ENCODE assay signal across 12 cellular contexts in genomic region chr5:173924899-173925298, GRCh38. TPM values are rescaled to one million over a fixed set of nuclear protein-coding genes. Genes with fewer than 3 reads are reported as not detected.
DNase-seq lines count a peak whose midpoint lies in the region; ATAC-seq, FAIRE-seq and TF ChIP-seq lines count a peak whose summit lies in the region.
"Had no signal": no experiment of that assay in that cellular context is flagged by ENCODE, and none has a peak within 500 bp of the region (broad histone marks: within the 10 kb centered on the region; RNA-seq: fewer than 3 reads in every experiment).

No MANE protein-coding gene starts in this region.

- no peak overlapping the region for H3K18ac ChIP-seq in mesendoderm (ENCODE audit: low read length)

- H2BK5ac ChIP-seq in mesendoderm (ENCODE audit: low read length) = no peak overlapping the region

- H3K9me3 ChIP-seq in GM12878 (replicated peaks; ENCODE audit: control insufficient read depth, insufficient read depth, low read length) = no peaks in the 10 kb centered on the region
- no peaks in the 10 kb centered on the region for H3K9me3 ChIP-seq in suprapubic skin
- H3K9me3 ChIP-seq: HAP-1 had no signal

- no peaks in the 10 kb centered on the region for H3K36me3 Mint-ChIP-seq in HFFc6 (ENCODE audit: low read depth)
- H3K36me3 Mint-ChIP-seq in activated naive CD4-positive, alpha-beta T cell treated with anti-CD3 and anti-CD28 coated beads, Interleukin-2, amount 10 ng/mL, durations not matched to agents 7 days and 5 days = peaks cover 3% of the 10 kb centered on the region

- in situ Hi-C loops in GM12878 (cut with MboI) = loop anchor here (5.0 kb wide), 1 partner anchor 303 kb away; no protein-coding TSS in a partner anchor

- H3K4me1 Mint-ChIP-seq in HFFc6 (ENCODE audit: low read depth) = peaks cover 62% of the 10 kb centered on the region
- peaks cover 3% of the 10 kb centered on the region for H3K4me1 Mint-ChIP-seq in activated naive CD4-positive, alpha-beta T cell treated with anti-CD3 and anti-CD28 coated beads, Interleukin-2, amount 10 ng/mL, durations not matched to agents 7 days and 5 days

- peak overlapping the region; percentile 60 for H2BK15ac ChIP-seq in mesendoderm (replicated peaks; ENCODE audit: low read depth)

- H3K4me2 ChIP-seq in GM12878 (ENCODE audit: control insufficient read depth, insufficient read depth) (no peak overlapping the region), mesendoderm (ENCODE audit: low read length) (no peak overlapping the region)

- RAD21 ChIA-PET in GM12878 (lab: Charles Lee; ENCODE audit: unreplicated experiment) = interaction anchor here (0.7 to 6.5 kb wide), 50 partner anchors 10 to 307 kb away, joined by 3 to 89 read pairs (median 5); partner anchors contain the start of genes BOD1 and CPEB4

- H3K23ac ChIP-seq in mesendoderm (ENCODE audit: low read length) = no peak overlapping the region

- H3K4me3 Mint-ChIP-seq in HFFc6 = no peak overlapping the region
- H3K4me3 Mint-ChIP-seq in activated naive CD4-positive, alpha-beta T cell treated with anti-CD3 and anti-CD28 coated beads, Interleukin-2, amount 10 ng/mL, durations not matched to agents 7 days and 5 days = no peak overlapping the region
- H3K4me3 Mint-ChIP-seq: activated naive CD8-positive, alpha-beta T cell had no signal

- H3K79me2 ChIP-seq in GM12878 (ENCODE audit: control insufficient read depth, insufficient read depth, low read length) = peaks cover 46% of the 10 kb centered on the region
- H3K79me2 ChIP-seq in mesendoderm (ENCODE audit: control insufficient read depth, insufficient read depth, low read length) = no peaks in the 10 kb centered on the region

- no peak for FAIRE-seq in GM12878 (lab: Jason Lieb, UNC)
- FAIRE-seq: kidney had no signal

- DNase-seq in HFFc6 (no peak), GM12878 (ENCODE audit: low read depth, low spot score) (no peak), mesendoderm (no peak), suprapubic skin (ENCODE audit: low spot score in 2 of 2) (no peak), epidermal melanocyte (ENCODE audit: insufficient read length, low spot score) (no peak)
- no peak for DNase-seq in activated naive CD4-positive, alpha-beta T cell treated with anti-CD3 and anti-CD28 coated beads, Interleukin-2, amount 10 ng/mL, durations not matched to agents 7 days and 5 days
- DNase-seq: foreskin keratinocyte, kidney, NCI-H524 treated with DMSO at 0.1 percent for 48 hours had no signal

- H3K9ac ChIP-seq in GM12878 (ENCODE audit: control insufficient read depth, insufficient read depth, low read length) (no peak overlapping the region), mesendoderm (ENCODE audit: low read length) (no peak overlapping the region)

- H3K36me3 ChIP-seq in GM12878 (ENCODE audit: control insufficient read depth in 2 of 2, insufficient read depth in 2 of 2, low read length in 1 of 2) = peaks cover 0 to 7% of the 10 kb centered on the region in 2 experiments; a peak in 2 of 4 replicates
- H3K36me3 ChIP-seq in mesendoderm (ENCODE audit: control insufficient read depth, insufficient read depth, low read length) = no peaks in the 10 kb centered on the region
- no peaks in the 10 kb centered on the region for H3K36me3 ChIP-seq in suprapubic skin
- H3K36me3 ChIP-seq: HAP-1 had no signal

- H3K27ac ChIP-seq in GM12878 (ENCODE audit: control insufficient read depth, insufficient read depth) (peak overlapping the region; percentile 32; the same call in 1 of the 2 replicates), mesendoderm (ENCODE audit: low read depth, low read length) (peak overlapping the region; percentile 29), suprapubic skin (peak overlapping the region; percentile 24)
- H3K27ac ChIP-seq: foreskin keratinocyte had no signal

- TF ChIP-seq CTCF in HFFc6 (IDR thresholded peaks at IDR 0.05) = no peak
- TF ChIP-seq CTCF in GM12878 (IDR thresholded peaks at IDR 0.05 in 2 of 3, conservative IDR thresholded peaks at IDR 0.05 in 1 of 3; ENCODE audit: control insufficient read depth in 2 of 3, extremely low read depth in 1 of 3, insufficient read depth in 1 of 3, low read depth in 3 of 3, low read length in 3 of 3) = no peak
- TF ChIP-seq CTCF in suprapubic skin (IDR thresholded peaks at IDR 0.05) = no peak

- H2AFZ ChIP-seq in GM12878 (ENCODE audit: control insufficient read depth, low read depth, low read length) = no peak overlapping the region

- POLR2A ChIA-PET in GM12878 (lab: Charles Lee) = interaction anchor here (1.0 to 2.6 kb wide), 13 partner anchors 27 to 309 kb away, joined by 3 to 16 read pairs (median 5); partner anchors contain the start of genes BOD1 and CPEB4

- H4K20me1 ChIP-seq in GM12878 (ENCODE audit: control insufficient read depth, insufficient read depth) = peaks cover 4% of the 10 kb centered on the region; the same call in 1 of the 2 replicates

- no TSS peak for BruUV-seq in GM12878 (replicated peaks; lab: Mats Ljungman, UMichigan)

- no peaks in the 10 kb centered on the region for H3K27me3 Mint-ChIP-seq in HFFc6 (ENCODE audit: insufficient read depth)
- no peaks in the 10 kb centered on the region for H3K27me3 Mint-ChIP-seq in activated naive CD4-positive, alpha-beta T cell treated with anti-CD3 and anti-CD28 coated beads, Interleukin-2, amount 10 ng/mL, durations not matched to agents 7 days and 5 days
- H3K27me3 Mint-ChIP-seq: activated naive CD8-positive, alpha-beta T cell had no signal

- peak; percentile 49 for ATAC-seq in GM12878
- no peak for ATAC-seq in HG03469 (IDR thresholded peaks at IDR 0.05; ENCODE audit: unreplicated experiment)

- H3K4me1 ChIP-seq in GM12878 (ENCODE audit: control insufficient read depth, insufficient read depth, low read length) (peaks cover 21% of the 10 kb centered on the region), mesendoderm (ENCODE audit: control insufficient read depth, low read depth, low read length) (peaks cover 3% of the 10 kb centered on the region), suprapubic skin (peaks cover 61% of the 10 kb centered on the region)

- H3K4me3 ChIP-seq in GM12878 (no peak overlapping the region), mesendoderm (ENCODE audit: low read length) (no peak overlapping the region), suprapubic skin (no peak overlapping the region)
- H3K4me3 ChIP-seq: HAP-1 had no signal

- intact Hi-C loops in GM12878 (cut with micrococcal nuclease; ENCODE audit: unreplicated experiment) = loop anchor here (1.0 to 10.0 kb wide), 3 partner anchors 33 to 306 kb away; no protein-coding TSS in a partner anchor

- H2BK120ac ChIP-seq in mesendoderm (ENCODE audit: low read depth, low read length) = peak overlapping the region; percentile 74

- H3K27ac Mint-ChIP-seq in HFFc6 = peak overlapping the region; percentile 47; the same call in 1 of the 2 replicates
- H3K27ac Mint-ChIP-seq in activated naive CD4-positive, alpha-beta T cell treated with anti-CD3 and anti-CD28 coated beads, Interleukin-2, amount 10 ng/mL, durations not matched to agents 7 days and 5 days = no peak overlapping the region
- H3K27ac Mint-ChIP-seq: activated naive CD8-positive, alpha-beta T cell had no signal

- H3K27me3 ChIP-seq in GM12878 (replicated peaks in 1 of 2; ENCODE audit: control insufficient read depth in 2 of 2, insufficient read depth in 2 of 2, low read length in 1 of 2) = no peaks in the 10 kb centered on the region
- no peaks in the 10 kb centered on the region for H3K27me3 ChIP-seq in mesendoderm (ENCODE audit: insufficient read depth, low read length, poor library complexity)
- no peaks in the 10 kb centered on the region for H3K27me3 ChIP-seq in suprapubic skin
- H3K27me3 ChIP-seq: foreskin keratinocyte had no signal

- no peak overlapping the region for H4K5ac ChIP-seq in mesendoderm (ENCODE audit: low read length)

- H3K56ac ChIP-seq in mesendoderm (ENCODE audit: low read length) = no peak overlapping the region

- no peak for TF ChIP-seq RAD21 in GM12878 (IDR thresholded peaks at IDR 0.05; ENCODE audit: insufficient read depth, low read depth, low read length)

- no peaks in the 10 kb centered on the region for H3K9me3 Mint-ChIP-seq in HFFc6
- H3K9me3 Mint-ChIP-seq in activated naive CD4-positive, alpha-beta T cell treated with anti-CD3 and anti-CD28 coated beads, Interleukin-2, amount 10 ng/mL, durations not matched to agents 7 days and 5 days = no peaks in the 10 kb centered on the region

- H4K8ac ChIP-seq in mesendoderm (ENCODE audit: low read depth, low read length) = no peak overlapping the region

- H3K79me1 ChIP-seq in mesendoderm (ENCODE audit: low read length) = no peaks in the 10 kb centered on the region

- H2AK5ac ChIP-seq in mesendoderm (ENCODE audit: low read length) = no peak overlapping the region

- no peak overlapping the region for H3K4ac ChIP-seq in mesendoderm (ENCODE audit: low read depth, low read length)

- SMC1A ChIA-PET in GM12878 (lab: Charles Lee; ENCODE audit: uncharacterized antibody, unreplicated experiment) = interaction anchor here (0.8 to 10.7 kb wide), 44 partner anchors 8 to 389 kb away, joined by 3 to 199 read pairs (median 5); partner anchors contain the start of genes BOD1 and CPEB4

- TF ChIP-seq EP300 in GM12878 (IDR thresholded peaks at IDR 0.05; ENCODE audit: borderline replicate concordance in 1 of 2, control insufficient read depth in 1 of 2, low read depth in 2 of 2, low read length in 2 of 2) (no peak), suprapubic skin (IDR thresholded peaks at IDR 0.05) (no peak)

- CTCF ChIA-PET in GM12878 (lab: Yijun Ruan, JAX) = interaction anchor here (0.7 to 10.5 kb wide), 61 partner anchors 10 to 313 kb away, joined by 3 to 267 read pairs (median 5); partner anchors contain the start of genes BOD1 and CPEB4
- CTCF ChIA-PET in activated naive CD4-positive, alpha-beta T cell treated with anti-CD3 and anti-CD28 coated beads, Interleukin-2, amount 10 ng/mL, durations not matched to agents 7 days and 5 days (lab: Charles Lee) = interaction anchor here (0.7 to 2.2 kb wide), 21 partner anchors 8 to 313 kb away, joined by 3 to 19 read pairs (median 4); no protein-coding TSS in a partner anchor

- no peak for TF ChIP-seq POLR2A in GM12878 (IDR thresholded peaks at IDR 0.05; ENCODE audit: low read depth, low read length)
- TF ChIP-seq POLR2A in suprapubic skin (IDR thresholded peaks at IDR 0.05) = no peak

RNA-seq across cellular contexts. Expression of gene CPEB4, which starts 36.8 kb away (rescaled TPM):
- 10 to 100 TPM; 19.5 to 25.9 (median 22.3) TPM for total RNA-seq in HFFc6 (2021; fragmentation: NEBNext Ultra II Directional; extraction: Animal tissue kit (Norgen Biotek cat#: 25700))
- 102 and 104 TPM in 2 replicates for total RNA-seq in GM12878 (2013; cell fraction: nucleolus; rRNA removed)
- total RNA-seq in GM12878 (2014; rRNA removed) (23.9 and 25.7 TPM in 2 replicates), GM12878 (2014; rRNA removed; fragmentation: Illumina TruSeq; extraction: Trizol) (30.2 and 33.9 TPM in 2 replicates), GM12878 (2021) (33.1 and 39.4 TPM in 2 replicates), suprapubic skin (10 to 100 TPM; 45.2 to 70.7 (median 52.5) TPM)
- polyA plus RNA-seq in GM12878 (2011; ENCODE audit: low read depth) = 21.3 TPM
- polyA plus RNA-seq in GM12878 (2011; rRNA removed) (31.4 and 36.5 TPM in 2 replicates), GM12878 (2014; fragmentation: Illumina TruSeq; extraction: Trizol) (19.5 and 20.2 TPM in 2 replicates), GM12878 (2014; fragmentation: Nextera tagmentation; extraction: Ambion mirVana) (10 to 100 TPM in 1 of 2 experiments, 1 to 10 TPM in 1; 6.9 to 20.3 TPM), GM12878 (2014; rRNA removed) (18.0 and 20.6 TPM in 2 replicates), GM12878 (2016; fragmentation: Nextera tagmentation; extraction: Ambion mirVana) (10 to 100 TPM; 11.9 to 13.3 TPM)
- 21.4 and 25.0 TPM in 2 replicates for polyA plus RNA-seq in GM12878 (2011; cell fraction: cytosol; rRNA removed)
- 21.2 and 29.0 TPM in 2 replicates for polyA plus RNA-seq in GM12878 (2011; cell fraction: nucleus; rRNA removed)
- 13.5 and 16.5 TPM in 2 replicates for polyA plus RNA-seq in GM12878 (2012)
- 95.5 and 102 TPM in 2 replicates for polyA minus RNA-seq in GM12878 (2011; rRNA and poly(A)+ RNA removed)
- 19.8 and 20.8 TPM in 2 replicates for polyA minus RNA-seq in GM12878 (2011; cell fraction: cytosol; rRNA and poly(A)+ RNA removed)
- 55.7 and 75.5 TPM in 2 replicates for polyA minus RNA-seq in GM12878 (2011; cell fraction: nucleus; rRNA and poly(A)+ RNA removed)
- polyA plus RNA-seq in mesendoderm (2013, experiment 1 of 2) = 2.4 TPM
- 2.4 TPM for polyA plus RNA-seq in mesendoderm (2013, experiment 2 of 2)
